ENCODE assay signal across 9 cellular contexts in the genomic region with DNA sequence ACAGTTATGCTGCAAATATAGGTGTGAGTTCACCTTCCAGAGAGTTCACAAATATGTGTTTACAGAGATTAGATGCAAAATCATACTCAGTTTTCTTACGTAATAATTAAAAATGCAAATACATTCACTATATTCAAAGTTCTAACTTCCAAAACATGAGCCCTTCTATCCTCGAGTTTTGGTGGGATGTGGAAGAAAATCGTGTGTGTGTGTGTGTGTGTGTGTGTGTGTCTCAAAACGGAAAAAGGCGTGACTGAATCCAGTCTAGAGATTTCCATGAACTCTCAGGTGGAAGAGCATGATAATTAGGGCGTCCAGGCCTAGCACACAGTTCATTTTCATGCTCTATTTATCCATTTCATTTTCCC. TPM values are rescaled to one million over a fixed set of nuclear protein-coding genes. Genes with fewer than 3 reads are reported as not detected.
A peak's percentile ranks its signal among the peaks of the same experiment; 100 is the strongest.
DNase-seq lines count a peak whose midpoint lies in the region; ATAC-seq, FAIRE-seq and TF ChIP-seq lines count a peak whose summit lies in the region.
"Had no signal": no experiment of that assay in that cellular context is flagged by ENCODE, and none has a peak within 500 bp of the region (broad histone marks: within the 10 kb centered on the region; RNA-seq: fewer than 3 reads in every experiment).

No MANE protein-coding gene starts in this region.

- peak overlapping the region; percentile 96 for H3K4me3 ChIP-seq in A549
- H3K4me3 ChIP-seq in HUES48 (ENCODE audit: low read depth, low read length): peak overlapping the region; percentile 99
- peak overlapping the region; percentile 87 for H3K4me3 ChIP-seq in K562
- H3K4me3 ChIP-seq in liver (ENCODE audit: low read depth in 1 of 3, low read length in 3 of 3): peak overlapping the region in 2 of 3 donors; percentile 59 to 71

- H3K9ac ChIP-seq in HUES48 (ENCODE audit: low read depth, low read length) (peak overlapping the region; percentile 25; the same call in 1 of the 2 replicates), K562 (ENCODE audit: insufficient read depth in 1 of 2, low read depth in 2 of 2, low read length in 2 of 2) (peak overlapping the region in 1 of 2 experiments; percentile 80; a peak in 2 of 4 replicates), liver (ENCODE audit: low read depth in 1 of 2, low read length in 2 of 2) (no peak overlapping the region)

- TF ChIP-seq POLR2A in A549 (IDR thresholded peaks at IDR 0.05; ENCODE audit: low read length) (no peak), K562 (conservative IDR thresholded peaks at IDR 0.05) (no peak)

- peaks cover 3% of the 10 kb centered on the region; the same call in 1 of the 2 replicates for H3K36me3 ChIP-seq in HUES48 (ENCODE audit: control insufficient read depth, insufficient read depth, low read length)
- H3K36me3 ChIP-seq in K562 (ENCODE audit: control insufficient read depth, insufficient read depth, low read length): peaks cover 6% of the 10 kb centered on the region; the same call in 1 of the 3 replicates
- H3K36me3 ChIP-seq in liver (ENCODE audit: control insufficient read depth in 4 of 4, insufficient read depth in 3 of 4, low read depth in 1 of 4, low read length in 3 of 4): no peaks in the 10 kb centered on the region

- intact Hi-C loops in K562 (cut with micrococcal nuclease): loop anchor here (2.0 kb wide), 1 partner anchor 398 kb away; no protein-coding TSS in a partner anchor

- H3K4me1 ChIP-seq in A549 (peaks cover 11% of the 10 kb centered on the region; the same call in 1 of the 3 replicates), HUES48 (ENCODE audit: control insufficient read depth, insufficient read depth, low read length) (peaks cover 33% of the 10 kb centered on the region), K562 (replicated peaks in 1 of 2; ENCODE audit: control insufficient read depth in 2 of 2, insufficient read depth in 2 of 2, low read length in 2 of 2) (peaks cover 10 to 14% of the 10 kb centered on the region in 2 experiments), liver (ENCODE audit: control insufficient read depth in 4 of 4, insufficient read depth in 4 of 4, low read length in 3 of 4) (peaks cover 0 to 4% (median 3%) of the 10 kb centered on the region in 4 donors)

- no peak for TF ChIP-seq RAD21 in A549 (conservative IDR thresholded peaks at IDR 0.05 in 1 of 2, IDR thresholded peaks at IDR 0.05 in 1 of 2)
- TF ChIP-seq RAD21 in K562 (CRISPR knock-in tag; conservative IDR thresholded peaks at IDR 0.05 in 1 of 2, IDR thresholded peaks at IDR 0.05 in 1 of 2): no peak
- TF ChIP-seq RAD21 in liver (IDR thresholded peaks at IDR 0.05): no peak

- POLR2A ChIA-PET in A549 (lab: Yijun Ruan, JAX) (no interaction called here), K562 (lab: Yijun Ruan, JAX) (interaction anchor here (1.4 kb wide), 1 partner anchor 36 kb away, joined by 3 read pairs; no protein-coding TSS in a partner anchor)

- BruUV-seq in K562 (replicated peaks; lab: Mats Ljungman, UMichigan): TSS peak; percentile 59

- H3K79me2 ChIP-seq in K562 (ENCODE audit: control insufficient read depth, insufficient read depth, low read length): peaks cover 52% of the 10 kb centered on the region

- no peak for TF ChIP-seq CTCF in A549 (IDR thresholded peaks at IDR 0.05)
- no peak for TF ChIP-seq CTCF in K562 (IDR thresholded peaks at IDR 0.05 in 2 of 3, conservative IDR thresholded peaks at IDR 0.05 in 1 of 3; ENCODE audit: insufficient read depth in 2 of 3, low read depth in 1 of 3, low read length in 3 of 3)
- TF ChIP-seq CTCF in liver (IDR thresholded peaks at IDR 0.05; ENCODE audit: low read depth, low read length, missing input control): no peak

- H3K27me3 ChIP-seq in HUES48 (ENCODE audit: control insufficient read depth, insufficient read depth, low read length) (peaks cover 4% of the 10 kb centered on the region; the same call in 1 of the 2 replicates), K562 (ENCODE audit: control insufficient read depth in 2 of 2, insufficient read depth in 2 of 2, low read length in 2 of 2) (no peaks in the 10 kb centered on the region), liver (ENCODE audit: control insufficient read depth in 4 of 4, insufficient read depth in 4 of 4, low read length in 3 of 4) (no peaks in the 10 kb centered on the region)

- H3K4me2 ChIP-seq in A549: peak overlapping the region; percentile 99
- H3K4me2 ChIP-seq in K562 (ENCODE audit: insufficient read depth, low read length): peak overlapping the region; percentile 79

- ATAC-seq in A549 (no peak), K562 (no peak), GM18502 (IDR thresholded peaks at IDR 0.05; ENCODE audit: poor library complexity, unreplicated experiment) (no peak), GM19328 (IDR thresholded peaks at IDR 0.05; ENCODE audit: unreplicated experiment) (no peak)

- DNase-seq in A549 (ENCODE audit: low read depth in 1 of 2, low spot score in 1 of 2) (no peak), K562 (ENCODE audit: extremely low read depth in 1 of 4, low spot score in 3 of 4) (peak in 1 of 4 experiments; percentile 60), pons (ENCODE audit: low spot score) (no peak), caudate nucleus (lab: John Stamatoyannopoulos, UW) (no peak)

- peak overlapping the region; percentile 47 for H2AFZ ChIP-seq in K562 (ENCODE audit: low read depth, low read length)

- in situ Hi-C loops in K562 (cut with MboI): no loop called here

- 3% methylated on average over 6 of the region's 6 CpGs for WGBS in A549 (ENCODE audit: missing lambda C conversion rate)
- WGBS in K562 (ENCODE audit: insufficient coverage, low coverage, missing lambda C conversion rate): 8% methylated on average over 6 of the region's 6 CpGs
- whole genome bisulfite sequencing in liver: 31% methylated on average over 6 of the region's 6 CpGs

- no peak for FAIRE-seq in A549 (lab: Jason Lieb, UNC)
- peak; percentile 6 for FAIRE-seq in K562 (lab: Jason Lieb, UNC)

- TF ChIP-seq EP300 in A549 (IDR thresholded peaks at IDR 0.05) (no peak), K562 (IDR thresholded peaks at IDR 0.05; ENCODE audit: low read length) (no peak)

- CTCF ChIA-PET in A549 (lab: Yijun Ruan, JAX) (interaction anchor here (2.2 kb wide), 1 partner anchor 13 kb away, joined by 5 read pairs; no protein-coding TSS in a partner anchor), K562 (lab: Yijun Ruan, JAX; ENCODE audit: low intra/inter-chr PET ratio) (no interaction called here)

- no peaks in the 10 kb centered on the region; the same call in 1 of the 2 replicates for H4K20me1 ChIP-seq in K562 (replicated peaks; ENCODE audit: control insufficient read depth, insufficient read depth, low read length)

- no peaks in the 10 kb centered on the region for H3K9me1 ChIP-seq in K562 (ENCODE audit: control insufficient read depth, insufficient read depth, low read length)

- H3K27ac ChIP-seq in A549: peak overlapping the region; percentile 87 to 98
- H3K27ac ChIP-seq in HUES48 (ENCODE audit: low read depth, low read length): no peak overlapping the region
- peak overlapping the region; percentile 80 for H3K27ac ChIP-seq in K562 (ENCODE audit: extremely low read depth, low read depth, low read length)
- H3K27ac ChIP-seq in liver (ENCODE audit: low read depth in 1 of 2, low read length in 2 of 2): no peak overlapping the region
- no peak overlapping the region for H3K27ac ChIP-seq in caudate nucleus (ENCODE audit: low read depth, low read length)

- H3K9me3 ChIP-seq in A549 (no peaks in the 10 kb centered on the region), HUES48 (ENCODE audit: control insufficient read depth, insufficient read depth, low read length) (no peaks in the 10 kb centered on the region), K562 (replicated peaks; ENCODE audit: control insufficient read depth, insufficient read depth, low read depth, low read length) (0 out of 2 replicates have a peak, but pooled peaks cover 2% of the 10 kb centered on the region), liver (ENCODE audit: control insufficient read depth in 4 of 4, low read length in 3 of 4) (no peaks in the 10 kb centered on the region)

RNA-seq across cellular contexts. Expression of gene DSG2, which starts 1.2 kb away (rescaled TPM):
- polyA plus RNA-seq in A549 (2011; rRNA removed) (89.5 and 91.7 TPM in 2 replicates), A549 (2017; fragmentation: RNase III; extraction: RNeasy Plus Mini Kit Qiagen cat#74134 plus additional on column Dnase treatment) (35.9 to 40.0 TPM (median 38.7 TPM) in 3 replicates), K562 (2011; rRNA removed) (67.9 and 68.6 TPM in 2 replicates), K562 (2014; fragmentation: Illumina TruSeq; extraction: Trizol) (57.9 and 65.7 TPM in 2 replicates), K562 (2014; fragmentation: Nextera tagmentation; extraction: Ambion mirVana) (10 to 100 TPM; 16.9 to 22.6 TPM), K562 (2014; rRNA removed) (34.1 and 40.8 TPM in 2 replicates), liver (1 to 10 TPM; 5.4 to 7.5 TPM)
- polyA plus RNA-seq in A549 (2012; cell fraction: cytosol; rRNA removed): 17.7 and 19.7 TPM in 2 replicates
- 13.1 and 15.0 TPM in 2 replicates for polyA plus RNA-seq in A549 (2012; cell fraction: nucleus; rRNA removed)
- polyA minus RNA-seq in A549 (2011; rRNA and poly(A)+ RNA removed): 41.5 and 50.3 TPM in 2 replicates
- total RNA-seq in K562 (2011; cell fraction: chromatin; rRNA removed; ENCODE audit: low replicate concordance): 29.6 and 74.2 TPM in 2 replicates
- 42.2 and 54.3 TPM in 2 replicates for total RNA-seq in K562 (2011; cell fraction: nucleolus; rRNA removed)
- total RNA-seq in K562 (2011; cell fraction: nucleoplasm; rRNA removed): 74.9 and 105 TPM in 2 replicates
- total RNA-seq in K562 (2014; rRNA removed) (22.2 and 26.5 TPM in 2 replicates), K562 (2014; rRNA removed; fragmentation: Illumina TruSeq; extraction: Trizol) (50.1 and 53.9 TPM in 2 replicates), K562 (2015; rRNA removed; fragmentation: Illumina TruSeq; extraction: Trizol) (39.2 and 43.0 TPM in 2 replicates), K562 (2021) (41.3 and 43.0 TPM in 2 replicates), liver (10 to 100 TPM; 11.6 to 13.9 TPM)
- polyA plus RNA-seq in K562 (2011; cell fraction: cytosol; rRNA removed): 24.1 and 46.3 TPM in 2 replicates
- 8.7 and 14.5 TPM in 2 replicates for polyA plus RNA-seq in K562 (2011; cell fraction: nucleus; rRNA removed)
- polyA plus RNA-seq in K562 (2012): 38.2 and 52.0 TPM in 2 replicates
- 77.8 and 96.7 TPM in 2 replicates for polyA minus RNA-seq in K562 (2011; rRNA and poly(A)+ RNA removed)
- polyA minus RNA-seq in K562 (2011; cell fraction: cytosol; rRNA and poly(A)+ RNA removed): 33.7 and 40.5 TPM in 2 replicates
- polyA minus RNA-seq in K562 (2011; cell fraction: nucleus; rRNA and poly(A)+ RNA removed): 6.6 and 18.2 TPM in 2 replicates

RNA-seq across cellular contexts. Expression of gene DSG3, which starts 51.6 kb away (rescaled TPM):
- polyA plus RNA-seq in A549 (2011; rRNA removed) (0.01 and 0.03 TPM in 2 replicates), A549 (2017; fragmentation: RNase III; extraction: RNeasy Plus Mini Kit Qiagen cat#74134 plus additional on column Dnase treatment) (0.01 TPM in 1 of 3 replicates, not detected in the others), K562 (2011; rRNA removed) (0.01 and 0.06 TPM in 2 replicates), K562 (2014; fragmentation: Illumina TruSeq; extraction: Trizol) (0.07 and 0.08 TPM in 2 replicates), K562 (2014; fragmentation: Nextera tagmentation; extraction: Ambion mirVana) (under 1 TPM in 1 of 2 experiments, not detected in 1; 0.06 TPM), K562 (2014; rRNA removed) (0.04 TPM in 2 replicates), liver (not detected)
- polyA plus RNA-seq in A549 (2012; cell fraction: cytosol; rRNA removed): 0.01 TPM in 1 of 2 replicates, not detected in the other
- not detected in 2 replicates for polyA plus RNA-seq in A549 (2012; cell fraction: nucleus; rRNA removed)
- not detected in 2 replicates for polyA minus RNA-seq in A549 (2011; rRNA and poly(A)+ RNA removed)
- 0.18 TPM in 1 of 2 replicates, not detected in the other for total RNA-seq in K562 (2011; cell fraction: chromatin; rRNA removed; ENCODE audit: low replicate concordance)
- total RNA-seq in K562 (2011; cell fraction: nucleolus; rRNA removed): under 0.01 TPM in 1 of 2 replicates, not detected in the other
- total RNA-seq in K562 (2011; cell fraction: nucleoplasm; rRNA removed): 0.07 TPM in 1 of 2 replicates, not detected in the other
- total RNA-seq in K562 (2014; rRNA removed) (0.05 and 0.08 TPM in 2 replicates), K562 (2014; rRNA removed; fragmentation: Illumina TruSeq; extraction: Trizol) (0.11 and 0.13 TPM in 2 replicates), K562 (2015; rRNA removed; fragmentation: Illumina TruSeq; extraction: Trizol) (0.15 and 0.18 TPM in 2 replicates), K562 (2021) (0.07 and 0.18 TPM in 2 replicates), liver (not detected)
- 0.01 TPM in 1 of 2 replicates, not detected in the other for polyA plus RNA-seq in K562 (2011; cell fraction: cytosol; rRNA removed)
- polyA plus RNA-seq in K562 (2011; cell fraction: nucleus; rRNA removed): not detected in 2 replicates
- 0.13 and 0.24 TPM in 2 replicates for polyA plus RNA-seq in K562 (2012)
- polyA minus RNA-seq in K562 (2011; rRNA and poly(A)+ RNA removed): 0.03 and 0.04 TPM in 2 replicates
- not detected in 2 replicates for polyA minus RNA-seq in K562 (2011; cell fraction: cytosol; rRNA and poly(A)+ RNA removed)
- polyA minus RNA-seq in K562 (2011; cell fraction: nucleus; rRNA and poly(A)+ RNA removed): under 0.01 TPM in 1 of 2 replicates, not detected in the other
- total RNA-seq: fibroblast of lung had no signal

Comparison
In these comparisons a context has a peak if more than half of its experiments do, and no peak if none do; other contexts are left out.
1. H3K27ac ChIP-seq: peak in A549 (2 of 2) and K562 (single experiment); none in HUES48 (single experiment), liver (0 of 2) and caudate nucleus (single experiment).
2. Of the 35 proteins assayed by ChIP-seq in both K562 and A549: peak only in K562: CEBPB, E2F6 and KDM1A; only in A549: MAX; in both: none; in neither: 31.
3. Peak in every context shown above with its lines, with median percentiles within 50 percentile points of each other: H3K4me3 ChIP-seq.